In the genomic region with DNA sequence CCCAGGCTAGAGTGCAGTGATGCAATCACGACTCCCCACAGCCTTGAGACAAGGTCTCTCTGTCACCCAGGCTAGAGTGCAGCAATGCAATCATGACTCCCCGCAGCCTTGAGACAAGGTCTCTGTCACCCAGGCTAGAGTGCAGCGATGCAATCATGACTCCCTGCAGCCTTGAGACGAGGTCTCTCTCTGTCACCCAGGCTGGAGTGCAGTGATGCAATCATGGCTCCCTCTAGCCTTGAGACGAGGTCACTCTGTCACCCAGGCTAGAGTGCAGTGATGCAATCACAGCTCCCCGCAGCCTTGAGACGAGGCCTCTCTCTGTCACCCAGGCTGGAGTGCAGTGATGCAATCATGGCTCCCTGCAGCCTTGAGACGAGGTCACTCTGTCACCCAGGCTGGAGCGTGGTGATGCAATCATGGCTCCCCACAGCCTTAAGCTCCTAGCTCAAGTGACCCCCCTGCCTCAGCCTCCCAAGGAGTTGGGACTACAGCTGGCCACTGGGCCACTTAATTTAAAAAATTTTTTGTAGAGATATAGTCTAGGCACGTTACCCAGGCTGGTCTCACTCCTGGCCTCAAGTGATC, we compare ENCODE assay signal across 1 cellular context.
TF ChIP-seq lines count a peak whose summit lies in the region.

No MANE protein-coding gene starts in this region.

TF ChIP-seq in HepG2, 621 proteins besides CTCF, POLR2A, EP300 and RAD21 (continued from another document and continues in another):
- TF ChIP-seq ATF2 (CRISPR knock-in tag; IDR thresholded peaks at IDR 0.05), result peak; percentile 100
- peak; percentile 10; the same call in 1 of the 2 replicates for TF ChIP-seq FOXJ3 (CRISPR knock-in tag; IDR thresholded peaks at IDR 0.05; ENCODE audit: borderline replicate concordance)
- TF ChIP-seq, protein P1, sequence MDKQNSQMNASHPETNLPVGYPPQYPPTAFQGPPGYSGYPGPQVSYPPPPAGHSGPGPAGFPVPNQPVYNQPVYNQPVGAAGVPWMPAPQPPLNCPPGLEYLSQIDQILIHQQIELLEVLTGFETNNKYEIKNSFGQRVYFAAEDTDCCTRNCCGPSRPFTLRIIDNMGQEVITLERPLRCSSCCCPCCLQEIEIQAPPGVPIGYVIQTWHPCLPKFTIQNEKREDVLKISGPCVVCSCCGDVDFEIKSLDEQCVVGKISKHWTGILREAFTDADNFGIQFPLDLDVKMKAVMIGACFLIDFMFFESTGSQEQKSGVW (CRISPR knock-in tag; IDR thresholded peaks at IDR 0.05; ENCODE audit: borderline replicate concordance), result no peak
- TF ChIP-seq, protein P2, sequence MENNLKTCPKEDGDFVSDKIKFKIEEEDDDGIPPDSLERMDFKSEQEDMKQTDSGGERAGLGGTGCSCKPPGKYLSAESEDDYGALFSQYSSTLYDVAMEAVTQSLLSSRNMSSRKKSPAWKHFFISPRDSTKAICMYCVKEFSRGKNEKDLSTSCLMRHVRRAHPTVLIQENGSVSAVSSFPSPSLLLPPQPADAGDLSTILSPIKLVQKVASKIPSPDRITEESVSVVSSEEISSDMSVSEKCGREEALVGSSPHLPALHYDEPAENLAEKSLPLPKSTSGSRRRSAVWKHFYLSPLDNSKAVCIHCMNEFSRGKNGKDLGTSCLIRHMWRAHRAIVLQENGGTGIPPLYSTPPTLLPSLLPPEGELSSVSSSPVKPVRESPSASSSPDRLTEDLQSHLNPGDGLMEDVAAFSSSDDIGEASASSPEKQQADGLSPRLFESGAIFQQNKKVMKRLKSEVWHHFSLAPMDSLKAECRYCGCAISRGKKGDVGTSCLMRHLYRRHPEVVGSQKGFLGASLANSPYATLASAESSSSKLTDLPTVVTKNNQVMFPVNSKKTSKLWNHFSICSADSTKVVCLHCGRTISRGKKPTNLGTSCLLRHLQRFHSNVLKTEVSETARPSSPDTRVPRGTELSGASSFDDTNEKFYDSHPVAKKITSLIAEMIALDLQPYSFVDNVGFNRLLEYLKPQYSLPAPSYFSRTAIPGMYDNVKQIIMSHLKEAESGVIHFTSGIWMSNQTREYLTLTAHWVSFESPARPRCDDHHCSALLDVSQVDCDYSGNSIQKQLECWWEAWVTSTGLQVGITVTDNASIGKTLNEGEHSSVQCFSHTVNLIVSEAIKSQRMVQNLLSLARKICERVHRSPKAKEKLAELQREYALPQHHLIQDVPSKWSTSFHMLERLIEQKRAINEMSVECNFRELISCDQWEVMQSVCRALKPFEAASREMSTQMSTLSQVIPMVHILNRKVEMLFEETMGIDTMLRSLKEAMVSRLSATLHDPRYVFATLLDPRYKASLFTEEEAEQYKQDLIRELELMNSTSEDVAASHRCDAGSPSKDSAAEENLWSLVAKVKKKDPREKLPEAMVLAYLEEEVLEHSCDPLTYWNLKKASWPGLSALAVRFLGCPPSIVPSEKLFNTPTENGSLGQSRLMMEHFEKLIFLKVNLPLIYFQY (CRISPR knock-in tag; IDR thresholded peaks at IDR 0.05; ENCODE audit: borderline replicate concordance), result peak; percentile 83; the same call in 1 of the 2 replicates
- TF ChIP-seq ZNF616 (CRISPR knock-in tag; IDR thresholded peaks at IDR 0.05; ENCODE audit: low read depth), result peak; percentile 92
- peak; percentile 53; the same call in 1 of the 2 replicates for TF ChIP-seq NFIC (IDR thresholded peaks at IDR 0.05; ENCODE audit: low read length)
- TF ChIP-seq ETV6 (CRISPR knock-in tag; conservative IDR thresholded peaks at IDR 0.05), result 0 out of 2 replicates have a peak, but pooled peaks have one; percentile 75
- TF ChIP-seq, protein P3, sequence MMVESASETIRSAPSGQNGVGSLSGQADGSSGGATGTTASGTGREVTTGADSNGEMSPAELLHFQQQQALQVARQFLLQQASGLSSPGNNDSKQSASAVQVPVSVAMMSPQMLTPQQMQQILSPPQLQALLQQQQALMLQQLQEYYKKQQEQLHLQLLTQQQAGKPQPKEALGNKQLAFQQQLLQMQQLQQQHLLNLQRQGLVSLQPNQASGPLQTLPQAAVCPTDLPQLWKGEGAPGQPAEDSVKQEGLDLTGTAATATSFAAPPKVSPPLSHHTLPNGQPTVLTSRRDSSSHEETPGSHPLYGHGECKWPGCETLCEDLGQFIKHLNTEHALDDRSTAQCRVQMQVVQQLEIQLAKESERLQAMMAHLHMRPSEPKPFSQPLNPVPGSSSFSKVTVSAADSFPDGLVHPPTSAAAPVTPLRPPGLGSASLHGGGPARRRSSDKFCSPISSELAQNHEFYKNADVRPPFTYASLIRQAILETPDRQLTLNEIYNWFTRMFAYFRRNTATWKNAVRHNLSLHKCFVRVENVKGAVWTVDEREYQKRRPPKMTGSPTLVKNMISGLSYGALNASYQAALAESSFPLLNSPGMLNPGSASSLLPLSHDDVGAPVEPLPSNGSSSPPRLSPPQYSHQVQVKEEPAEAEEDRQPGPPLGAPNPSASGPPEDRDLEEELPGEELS (CRISPR knock-in tag; IDR thresholded peaks at IDR 0.05), result peak; percentile 82
- TF ChIP-seq ZNF614 (CRISPR knock-in tag; IDR thresholded peaks at IDR 0.05; ENCODE audit: borderline replicate concordance), result peak; percentile 89; the same call in 1 of the 2 replicates
- TF ChIP-seq HOMEZ (CRISPR knock-in tag; IDR thresholded peaks at IDR 0.05; ENCODE audit: low read depth), result peak; percentile 63; the same call in 1 of the 2 replicates
- TF ChIP-seq ZBTB26 (CRISPR knock-in tag; IDR thresholded peaks at IDR 0.05; ENCODE audit: borderline replicate concordance), result peak; percentile 97
- TF ChIP-seq ZNF512 (CRISPR knock-in tag; IDR thresholded peaks at IDR 0.05), result no peak
- TF ChIP-seq RFXAP (CRISPR knock-in tag; IDR thresholded peaks at IDR 0.05; ENCODE audit: borderline replicate concordance), result peak; percentile 80; the same call in 1 of the 2 replicates
- peak; percentile 58; the same call in 1 of the 2 replicates for TF ChIP-seq ZC3H13 (CRISPR knock-in tag; IDR thresholded peaks at IDR 0.05)
- peak; percentile 71; the same call in 1 of the 2 replicates for TF ChIP-seq ZNF230 (CRISPR knock-in tag; IDR thresholded peaks at IDR 0.05)
- TF ChIP-seq, protein P4, sequence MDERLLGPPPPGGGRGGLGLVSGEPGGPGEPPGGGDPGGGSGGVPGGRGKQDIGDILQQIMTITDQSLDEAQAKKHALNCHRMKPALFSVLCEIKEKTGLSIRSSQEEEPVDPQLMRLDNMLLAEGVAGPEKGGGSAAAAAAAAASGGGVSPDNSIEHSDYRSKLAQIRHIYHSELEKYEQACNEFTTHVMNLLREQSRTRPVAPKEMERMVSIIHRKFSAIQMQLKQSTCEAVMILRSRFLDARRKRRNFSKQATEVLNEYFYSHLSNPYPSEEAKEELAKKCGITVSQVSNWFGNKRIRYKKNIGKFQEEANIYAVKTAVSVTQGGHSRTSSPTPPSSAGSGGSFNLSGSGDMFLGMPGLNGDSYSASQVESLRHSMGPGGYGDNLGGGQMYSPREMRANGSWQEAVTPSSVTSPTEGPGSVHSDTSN (CRISPR knock-in tag; IDR thresholded peaks at IDR 0.05), result peak; percentile 66
- no peak for TF ChIP-seq ZUFSP (CRISPR knock-in tag; IDR thresholded peaks at IDR 0.05; ENCODE audit: borderline replicate concordance)
- TF ChIP-seq ZNF788 (CRISPR knock-in tag; IDR thresholded peaks at IDR 0.05; ENCODE audit: borderline replicate concordance), result peak; percentile 99
- TF ChIP-seq, protein P5, sequence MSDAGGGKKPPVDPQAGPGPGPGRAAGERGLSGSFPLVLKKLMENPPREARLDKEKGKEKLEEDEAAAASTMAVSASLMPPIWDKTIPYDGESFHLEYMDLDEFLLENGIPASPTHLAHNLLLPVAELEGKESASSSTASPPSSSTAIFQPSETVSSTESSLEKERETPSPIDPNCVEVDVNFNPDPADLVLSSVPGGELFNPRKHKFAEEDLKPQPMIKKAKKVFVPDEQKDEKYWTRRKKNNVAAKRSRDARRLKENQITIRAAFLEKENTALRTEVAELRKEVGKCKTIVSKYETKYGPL (CRISPR knock-in tag; IDR thresholded peaks at IDR 0.05), result no peak
- TF ChIP-seq, protein P6, sequence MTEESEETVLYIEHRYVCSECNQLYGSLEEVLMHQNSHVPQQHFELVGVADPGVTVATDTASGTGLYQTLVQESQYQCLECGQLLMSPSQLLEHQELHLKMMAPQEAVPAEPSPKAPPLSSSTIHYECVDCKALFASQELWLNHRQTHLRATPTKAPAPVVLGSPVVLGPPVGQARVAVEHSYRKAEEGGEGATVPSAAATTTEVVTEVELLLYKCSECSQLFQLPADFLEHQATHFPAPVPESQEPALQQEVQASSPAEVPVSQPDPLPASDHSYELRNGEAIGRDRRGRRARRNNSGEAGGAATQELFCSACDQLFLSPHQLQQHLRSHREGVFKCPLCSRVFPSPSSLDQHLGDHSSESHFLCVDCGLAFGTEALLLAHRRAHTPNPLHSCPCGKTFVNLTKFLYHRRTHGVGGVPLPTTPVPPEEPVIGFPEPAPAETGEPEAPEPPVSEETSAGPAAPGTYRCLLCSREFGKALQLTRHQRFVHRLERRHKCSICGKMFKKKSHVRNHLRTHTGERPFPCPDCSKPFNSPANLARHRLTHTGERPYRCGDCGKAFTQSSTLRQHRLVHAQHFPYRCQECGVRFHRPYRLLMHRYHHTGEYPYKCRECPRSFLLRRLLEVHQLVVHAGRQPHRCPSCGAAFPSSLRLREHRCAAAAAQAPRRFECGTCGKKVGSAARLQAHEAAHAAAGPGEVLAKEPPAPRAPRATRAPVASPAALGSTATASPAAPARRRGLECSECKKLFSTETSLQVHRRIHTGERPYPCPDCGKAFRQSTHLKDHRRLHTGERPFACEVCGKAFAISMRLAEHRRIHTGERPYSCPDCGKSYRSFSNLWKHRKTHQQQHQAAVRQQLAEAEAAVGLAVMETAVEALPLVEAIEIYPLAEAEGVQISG (CRISPR knock-in tag; IDR thresholded peaks at IDR 0.05), result peak; percentile 90
- peak; percentile 87 for TF ChIP-seq ZNF644 (CRISPR knock-in tag; IDR thresholded peaks at IDR 0.05; ENCODE audit: low read depth)
- no peak for TF ChIP-seq ZZZ3 (CRISPR knock-in tag; IDR thresholded peaks at IDR 0.05; ENCODE audit: borderline replicate concordance)
- TF ChIP-seq PLRG1 (conservative IDR thresholded peaks at IDR 0.05), result no peak
- peak; percentile 77; the same call in 1 of the 2 replicates for TF ChIP-seq WIZ (CRISPR knock-in tag; IDR thresholded peaks at IDR 0.05)
- peak; percentile 93 for TF ChIP-seq ERF (CRISPR knock-in tag; IDR thresholded peaks at IDR 0.05)
- TF ChIP-seq ZNF160 (CRISPR knock-in tag; IDR thresholded peaks at IDR 0.05), result peak; percentile 65; the same call in 1 of the 2 replicates
- 0 out of 2 replicates have a peak, but pooled peaks have one; percentile 42 for TF ChIP-seq CHD2 (IDR thresholded peaks at IDR 0.05; ENCODE audit: low read depth, low read length)
- TF ChIP-seq HINFP (CRISPR knock-in tag; IDR thresholded peaks at IDR 0.05; ENCODE audit: low read depth), result peak; percentile 77
